ENCODE assay signal across 12 cellular contexts in genomic region chr11:126104420-126104819, GRCh38. TPM values are rescaled to one million over a fixed set of nuclear protein-coding genes. Genes with fewer than 3 reads are reported as not detected.
DNase-seq lines count a peak whose midpoint lies in the region; ATAC-seq and TF ChIP-seq lines count a peak whose summit lies in the region.
"Had no signal": no experiment of that assay in that cellular context is flagged by ENCODE, and none has a peak within 500 bp of the region (broad histone marks: within the 10 kb centered on the region; RNA-seq: fewer than 3 reads in every experiment).

No MANE protein-coding gene starts in this region.

- H3K36me3 ChIP-seq in HEK293 (ENCODE audit: control insufficient read depth in 2 of 2, insufficient read depth in 1 of 2, low read length in 2 of 2) (no peaks in the 10 kb centered on the region), mucosa of descending colon (ENCODE audit: low read depth) (no peaks in the 10 kb centered on the region)

- H3K4me3 ChIP-seq in HEK293 (ENCODE audit: low read depth, low read length) = no peak overlapping the region
- peak overlapping the region; percentile 5; the same call in 1 of the 2 replicates for H3K4me3 ChIP-seq in iPS-18c (ENCODE audit: insufficient read depth, low read depth, low read length)
- H3K4me3 ChIP-seq in mucosa of descending colon = no peak overlapping the region
- H3K4me3 ChIP-seq: skin epidermis had no signal

- no peak for ATAC-seq in mucosa of descending colon
- ATAC-seq in HG03135 (IDR thresholded peaks at IDR 0.05; ENCODE audit: unreplicated experiment) = no peak
- ATAC-seq: left ventricle myocardium superior had no signal

- no peak overlapping the region for H3K27ac ChIP-seq in HEK293 (ENCODE audit: extremely low read depth, low read depth, low read length)

- intact Hi-C loops in mucosa of descending colon (cut with DNase I, micrococcal nuclease) = no loop called here

- POLR2A ChIA-PET in HEK293 (lab: Yijun Ruan, JAX) = interaction anchor here (0.8 to 1.0 kb wide), 4 partner anchors 9 to 26 kb away, joined by 3 to 7 read pairs (median 3); no protein-coding TSS in a partner anchor

- TF ChIP-seq CTCF in HEK293 (tag by site-specific recombination; IDR thresholded peaks at IDR 0.05) (no peak), mucosa of descending colon (IDR thresholded peaks at IDR 0.05) (no peak)

- H3K9me3 ChIP-seq in HEK293 (ENCODE audit: control insufficient read depth, insufficient read depth, low read depth, low read length) = no peaks in the 10 kb centered on the region
- H3K9me3 ChIP-seq in iPS-18c (ENCODE audit: control insufficient read depth, insufficient read depth, low read length) = no peaks in the 10 kb centered on the region
- no peaks in the 10 kb centered on the region for H3K9me3 ChIP-seq in mucosa of descending colon

- CTCF ChIA-PET in HEK293 (lab: Yijun Ruan, JAX) = interaction anchor here (0.5 to 1.2 kb wide), 2 partner anchors 43 to 108 kb away, joined by 3 read pairs; no protein-coding TSS in a partner anchor

- H3K4me1 ChIP-seq in HEK293 (ENCODE audit: control insufficient read depth, insufficient read depth, low read length) (peaks cover 14% of the 10 kb centered on the region), mucosa of descending colon (ENCODE audit: low read depth) (peaks cover 7% of the 10 kb centered on the region)

- DNase-seq in COLO668 (lab: John Stamatoyannopoulos, UW; ENCODE audit: unreplicated experiment) (peak; percentile 86), NCI-H524 (lab: John Stamatoyannopoulos, UW) (peak; percentile 79 to 93), mucosa of descending colon (no peak), epidermal melanocyte (ENCODE audit: insufficient read length, low spot score) (no peak)
- no peak for DNase-seq in stimulated activated CD4-positive, alpha-beta T cell treated with anti-CD3 and anti-CD28 coated beads, Interleukin-4, amount 100 ng/mL, for 4 hours
- DNase-seq: activated CD8-positive, alpha-beta memory T cell treated with anti-CD3 and anti-CD28 coated beads, Interleukin-2, amount 50 U/mL, for 4 hours; KBM-7; left ventricle myocardium superior had no signal

TF ChIP-seq in HEK293, 187 proteins besides CTCF, POLR2A, EP300 and RAD21 (continues in another document):
- TF ChIP-seq IKZF3 (tag by site-specific recombination; IDR thresholded peaks at IDR 0.05) (peak; percentile 64), ZNF560 (tag by site-specific recombination; IDR thresholded peaks at IDR 0.05; ENCODE audit: borderline replicate concordance) (no peak), ZNF473 (tag by site-specific recombination; IDR thresholded peaks at IDR 0.05) (no peak), SP2 (tag by site-specific recombination; IDR thresholded peaks at IDR 0.05) (no peak), ZFHX2 (tag by site-specific recombination; conservative IDR thresholded peaks at IDR 0.05) (peak; percentile 96), HOXC10 (CRISPR knock-in tag; IDR thresholded peaks at IDR 0.05) (no peak), FEZF1 (tag by site-specific recombination; IDR thresholded peaks at IDR 0.05) (no peak), OSR2 (tag by site-specific recombination; IDR thresholded peaks at IDR 0.05) (peak; percentile 91), ZBTB17 (tag by site-specific recombination; IDR thresholded peaks at IDR 0.05) (peak; percentile 45; the same call in 1 of the 2 replicates), PRDM1 (tag by site-specific recombination; IDR thresholded peaks at IDR 0.05) (no peak), TRIM28 (IDR thresholded peaks at IDR 0.05; ENCODE audit: borderline replicate concordance, low read length) (no peak), ZNF175 (tag by site-specific recombination; IDR thresholded peaks at IDR 0.05) (no peak), PRDM10 (tag by site-specific recombination; IDR thresholded peaks at IDR 0.05) (peak; percentile 79), ZNF837 (tag by site-specific recombination; IDR thresholded peaks at IDR 0.05) (no peak), KLF17 (tag by site-specific recombination; IDR thresholded peaks at IDR 0.05) (peak; percentile 53; the same call in 1 of the 2 replicates), GLIS1 (tag by site-specific recombination; IDR thresholded peaks at IDR 0.05) (peak; percentile 95), ZNF335 (tag by site-specific recombination; conservative IDR thresholded peaks at IDR 0.05) (peak; percentile 47), ZIC2 (tag by site-specific recombination; IDR thresholded peaks at IDR 0.05) (peak; percentile 71), ZNF521 (tag by site-specific recombination; IDR thresholded peaks at IDR 0.05) (no peak), WT1 (tag by site-specific recombination; IDR thresholded peaks at IDR 0.05) (peak; percentile 64), ZSCAN23 (tag by site-specific recombination; IDR thresholded peaks at IDR 0.05) (no peak), MEIS1 (CRISPR knock-in tag; IDR thresholded peaks at IDR 0.05; ENCODE audit: borderline replicate concordance) (no peak), EGR2 (tag by site-specific recombination; IDR thresholded peaks at IDR 0.05; ENCODE audit: low read depth) (peak; percentile 93), PATZ1 (tag by site-specific recombination; IDR thresholded peaks at IDR 0.05) (0 out of 2 replicates have a peak, but pooled peaks have one; percentile 38), ZNF112 (tag by site-specific recombination; IDR thresholded peaks at IDR 0.05) (no peak), SP7 (tag by site-specific recombination; IDR thresholded peaks at IDR 0.05) (0 out of 2 replicates have a peak, but pooled peaks have one; percentile 42), ZNF311 (tag by site-specific recombination; IDR thresholded peaks at IDR 0.05; ENCODE audit: borderline replicate concordance) (no peak), ZNF555 (tag by site-specific recombination; conservative IDR thresholded peaks at IDR 0.05) (no peak)

RNA-seq across cellular contexts. Expression of gene CDON, which starts 41.8 kb away (rescaled TPM):
- total RNA-seq in mucosa of descending colon = 10 to 100 TPM in 1 of 3 donors, 1 to 10 TPM in 2; 3.8 to 91.6 (median 6.6) TPM

Comparison
In these comparisons a context has a peak if more than half of its experiments do, and no peak if none do; other contexts are left out.
1. DNase-seq: peak in COLO668 (single experiment) and NCI-H524 (2 of 2); none in mucosa of descending colon (0 of 3), epidermal melanocyte (single experiment) and stimulated activated CD4-positive, alpha-beta T cell treated with anti-CD3 and anti-CD28 coated beads, Interleukin-4, amount 100 ng/mL, for 4 hours (0 of 2).